In the genomic region with DNA sequence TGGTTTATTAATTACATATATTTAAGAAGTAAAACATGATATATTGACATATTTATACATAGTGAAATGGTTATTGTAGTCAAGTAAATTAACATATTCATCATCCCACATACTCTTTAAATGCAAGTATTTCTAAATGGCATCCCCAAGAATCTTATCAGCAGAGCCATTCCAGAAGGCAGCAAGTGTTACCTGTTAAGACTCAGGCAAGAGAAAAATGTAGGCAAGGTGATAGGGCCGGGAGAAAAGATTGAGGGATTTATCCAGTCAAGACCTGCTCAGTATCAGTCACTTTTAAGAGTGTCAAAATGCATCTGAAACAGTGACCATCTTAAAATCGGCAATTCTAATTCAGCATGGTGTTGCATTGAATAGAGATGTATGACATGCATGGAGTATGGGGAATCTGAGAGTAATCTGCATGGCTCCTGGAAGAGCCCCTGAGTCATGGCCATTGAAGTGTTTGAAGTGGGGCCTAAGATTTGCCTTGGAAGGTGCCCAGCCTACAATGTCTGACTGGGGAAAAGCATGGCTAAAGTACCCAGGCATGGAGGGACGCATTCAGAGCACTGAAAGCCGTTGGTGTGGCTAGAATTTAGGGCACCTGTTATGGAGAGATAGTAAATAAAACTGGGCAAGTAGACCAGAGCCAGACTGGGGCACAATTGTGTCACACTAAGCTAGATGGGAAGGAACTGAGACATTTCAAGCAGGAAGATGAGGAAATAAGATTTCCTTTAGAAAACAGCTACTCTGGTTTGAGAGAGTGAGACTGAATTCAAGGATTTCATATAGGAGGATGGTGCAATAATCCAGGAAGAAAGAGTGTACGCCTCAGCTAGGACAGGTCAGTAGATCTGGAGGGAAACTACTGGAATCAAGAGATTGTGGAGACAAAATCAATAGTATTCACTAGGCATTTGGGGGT, we compare ENCODE assay signal across 1 cellular context.
TF ChIP-seq lines count a peak whose summit lies in the region.

No MANE protein-coding gene starts in this region.

TF ChIP-seq in HepG2, 621 proteins besides CTCF, POLR2A, EP300 and RAD21:
- no peak for TF ChIP-seq PRPF4 (IDR thresholded peaks at IDR 0.05; ENCODE audit: low read depth, low read length, poor library complexity, severe bottlenecking)
TF ChIP-seq in HepG2: peak in this region for 0.
